Comparison of ENCODE assay signal across 19 cellular contexts in genomic region chr18:13043066-13043465, GRCh38. TPM values are rescaled to one million over a fixed set of nuclear protein-coding genes. Genes with fewer than 3 reads are reported as not detected.
A peak's percentile ranks its signal among the peaks of the same experiment; 100 is the strongest.
DNase-seq lines count a peak whose midpoint lies in the region; ATAC-seq, FAIRE-seq and TF ChIP-seq lines count a peak whose summit lies in the region.
"Had no signal": no experiment of that assay in that cellular context is flagged by ENCODE, and none has a peak within 500 bp of the region (broad histone marks: within the 10 kb centered on the region; RNA-seq: fewer than 3 reads in every experiment).

No MANE protein-coding gene starts in this region.

- no peak for ATAC-seq in K562

- no peak overlapping the region for H2AK5ac ChIP-seq in trophoblast cell (ENCODE audit: low read length)

- H3K27me3 Mint-ChIP-seq in activated naive CD4-positive, alpha-beta T cell treated with anti-CD3 and anti-CD28 coated beads, Interleukin-2, amount 10 ng/mL, durations not matched to agents 7 days and 5 days, result no peaks in the 10 kb centered on the region
- H3K27me3 Mint-ChIP-seq: CD4-positive, alpha-beta memory T cell had no signal

- H4K8ac ChIP-seq in trophoblast cell (ENCODE audit: low read depth, low read length), result no peak overlapping the region

- no peak overlapping the region for H3K4me2 ChIP-seq in K562 (ENCODE audit: insufficient read depth, low read length)
- no peak overlapping the region for H3K4me2 ChIP-seq in trophoblast cell (ENCODE audit: low read length)

- H3K36me3 ChIP-seq in HEK293 (ENCODE audit: control insufficient read depth in 2 of 2, insufficient read depth in 1 of 2, low read length in 2 of 2) (peaks cover 32 to 41% of the 10 kb centered on the region in 2 experiments), K562 (ENCODE audit: control insufficient read depth, insufficient read depth, low read length) (peaks cover 80% of the 10 kb centered on the region), trophoblast cell (ENCODE audit: control insufficient read depth in 1 of 2, insufficient read depth in 2 of 2, low read length in 2 of 2) (peaks cover 3 to 6% of the 10 kb centered on the region in 2 experiments), suprapubic skin (peaks cover 36% of the 10 kb centered on the region)

- no peak overlapping the region for H4K91ac ChIP-seq in trophoblast cell (ENCODE audit: low read depth, low read length)

- H2BK12ac ChIP-seq in trophoblast cell (ENCODE audit: low read length), result no peak overlapping the region

- H3K23ac ChIP-seq in trophoblast cell (ENCODE audit: low read length), result no peak overlapping the region

- WGBS in K562 (ENCODE audit: insufficient coverage, low coverage, missing lambda C conversion rate), result 88% methylated on average over 4 of the region's 4 CpGs
- WGBS in trophoblast cell (ENCODE audit: extremely low coverage, insufficient coverage, insufficient read length), result no CpG with 5 or more reads among the region's 4 CpGs
- WGBS in suprapubic skin, result 90% methylated on average over 4 of the region's 4 CpGs

- TF ChIP-seq CTCF in 22Rv1 (IDR thresholded peaks at IDR 0.05) (no peak), HEK293 (tag by site-specific recombination; IDR thresholded peaks at IDR 0.05) (no peak), K562 (IDR thresholded peaks at IDR 0.05 in 2 of 3, conservative IDR thresholded peaks at IDR 0.05 in 1 of 3; ENCODE audit: insufficient read depth in 2 of 3, low read depth in 1 of 3, low read length in 3 of 3) (no peak), suprapubic skin (IDR thresholded peaks at IDR 0.05) (no peak)

- POLR2A ChIA-PET in HEK293 (lab: Yijun Ruan, JAX) (no interaction called here), K562 (lab: Yijun Ruan, JAX) (interaction anchor here (0.7 kb wide), 1 partner anchor 344 kb away, joined by 3 read pairs; no protein-coding TSS in a partner anchor)

- H3K4me1 ChIP-seq in HEK293 (ENCODE audit: control insufficient read depth, insufficient read depth, low read length), result no peaks in the 10 kb centered on the region
- no peaks in the 10 kb centered on the region for H3K4me1 ChIP-seq in K562 (replicated peaks in 1 of 2; ENCODE audit: control insufficient read depth in 2 of 2, insufficient read depth in 2 of 2, low read length in 2 of 2)
- H3K4me1 ChIP-seq in trophoblast cell (ENCODE audit: control insufficient read depth in 1 of 2, insufficient read depth in 2 of 2, low read length in 2 of 2), result no peaks in the 10 kb centered on the region
- no peaks in the 10 kb centered on the region for H3K4me1 ChIP-seq in suprapubic skin
- H3K4me1 ChIP-seq: HAP-1 had no signal

- H3K9me3 Mint-ChIP-seq in activated naive CD4-positive, alpha-beta T cell treated with anti-CD3 and anti-CD28 coated beads, Interleukin-2, amount 10 ng/mL, durations not matched to agents 7 days and 5 days, result no peaks in the 10 kb centered on the region

- H3K36me3 Mint-ChIP-seq in activated naive CD4-positive, alpha-beta T cell treated with anti-CD3 and anti-CD28 coated beads, Interleukin-2, amount 10 ng/mL, durations not matched to agents 7 days and 5 days, result peaks cover 69% of the 10 kb centered on the region

- H4K20me1 ChIP-seq in K562 (replicated peaks; ENCODE audit: control insufficient read depth, insufficient read depth, low read length), result no peaks in the 10 kb centered on the region

- no peak overlapping the region for H2BK5ac ChIP-seq in trophoblast cell (ENCODE audit: low read depth, low read length, poor library complexity)

- no peak overlapping the region for H2BK120ac ChIP-seq in trophoblast cell (ENCODE audit: insufficient read depth, low read length, poor library complexity)

- peaks cover 5% of the 10 kb centered on the region for H3K4me1 Mint-ChIP-seq in activated naive CD4-positive, alpha-beta T cell treated with anti-CD3 and anti-CD28 coated beads, Interleukin-2, amount 10 ng/mL, durations not matched to agents 7 days and 5 days

- H3K4me3 ChIP-seq in HEK293 (ENCODE audit: low read depth, low read length) (no peak overlapping the region), K562 (no peak overlapping the region), trophoblast cell (ENCODE audit: low read depth, low read length) (no peak overlapping the region), suprapubic skin (no peak overlapping the region)
- H3K4me3 ChIP-seq: HAP-1 had no signal

- no TSS peak for BruUV-seq in K562 (replicated peaks; lab: Mats Ljungman, UMichigan)

- TF ChIP-seq RAD21 in K562 (CRISPR knock-in tag; conservative IDR thresholded peaks at IDR 0.05 in 1 of 2, IDR thresholded peaks at IDR 0.05 in 1 of 2), result no peak

- H2AFZ ChIP-seq in K562 (ENCODE audit: low read depth, low read length) (no peak overlapping the region), trophoblast cell (ENCODE audit: insufficient read depth, low read length, poor library complexity) (no peak overlapping the region)

- no peaks in the 10 kb centered on the region for H3K79me1 ChIP-seq in trophoblast cell (ENCODE audit: low read length)

- TF ChIP-seq EP300 in K562 (IDR thresholded peaks at IDR 0.05; ENCODE audit: low read length) (no peak), suprapubic skin (IDR thresholded peaks at IDR 0.05) (no peak)

- no peak overlapping the region for H3K9ac ChIP-seq in K562 (ENCODE audit: insufficient read depth in 1 of 2, low read depth in 2 of 2, low read length in 2 of 2)
- no peak overlapping the region for H3K9ac ChIP-seq in trophoblast cell (ENCODE audit: low read length)

- no peak overlapping the region for H3K4me3 Mint-ChIP-seq in activated naive CD4-positive, alpha-beta T cell treated with anti-CD3 and anti-CD28 coated beads, Interleukin-2, amount 10 ng/mL, durations not matched to agents 7 days and 5 days
- H3K4me3 Mint-ChIP-seq: CD4-positive, alpha-beta memory T cell had no signal

- no peak overlapping the region for H3K4ac ChIP-seq in trophoblast cell (ENCODE audit: low read depth, low read length)

- H3K27ac Mint-ChIP-seq in activated naive CD4-positive, alpha-beta T cell treated with anti-CD3 and anti-CD28 coated beads, Interleukin-2, amount 10 ng/mL, durations not matched to agents 7 days and 5 days, result no peak overlapping the region

- DNase-seq in K562 (ENCODE audit: extremely low read depth in 1 of 4, low spot score in 3 of 4) (no peak), urothelium cell line (ENCODE audit: low spot score) (no peak), trophoblast cell (no peak), suprapubic skin (ENCODE audit: low spot score in 2 of 2) (no peak)
- DNase-seq in activated naive CD4-positive, alpha-beta T cell treated with anti-CD3 and anti-CD28 coated beads, Interleukin-2, amount 10 ng/mL, durations not matched to agents 7 days and 5 days, result no peak
- DNase-seq: C1 segment of cervical spinal cord; Calu3; CD4-positive, alpha-beta memory T cell; COR-L47; DMS53; DMS79 treated with DMSO at 0.1 percent for 48 hours; GF-D8; GOT3 had no signal

- in situ Hi-C loops in K562 (cut with MboI), result no loop called here

- no peak overlapping the region for H3K18ac ChIP-seq in trophoblast cell (ENCODE audit: low read length)

- no peak overlapping the region for H3K14ac ChIP-seq in trophoblast cell (ENCODE audit: low read length)

- H3K27me3 ChIP-seq in K562 (ENCODE audit: control insufficient read depth in 2 of 2, insufficient read depth in 2 of 2, low read length in 2 of 2) (no peaks in the 10 kb centered on the region), trophoblast cell (ENCODE audit: insufficient read depth, low read length) (no peaks in the 10 kb centered on the region), suprapubic skin (no peaks in the 10 kb centered on the region)

- FAIRE-seq in K562 (lab: Jason Lieb, UNC) (no peak), urothelium cell line (lab: Jason Lieb, UNC) (peak; percentile 62)
- FAIRE-seq: GM12891, GM18507, H54 had no signal

- H3K9me3 ChIP-seq in HEK293 (ENCODE audit: control insufficient read depth, insufficient read depth, low read depth, low read length), result no peaks in the 10 kb centered on the region
- H3K9me3 ChIP-seq in K562 (replicated peaks; ENCODE audit: control insufficient read depth, insufficient read depth, low read depth, low read length), result no peaks in the 10 kb centered on the region
- peaks cover 4% of the 10 kb centered on the region for H3K9me3 ChIP-seq in trophoblast cell (ENCODE audit: insufficient read depth, low read depth, low read length)
- H3K9me3 ChIP-seq in suprapubic skin, result no peaks in the 10 kb centered on the region
- H3K9me3 ChIP-seq: HAP-1 had no signal

- peaks cover 35% of the 10 kb centered on the region for H3K79me2 ChIP-seq in K562 (ENCODE audit: control insufficient read depth, insufficient read depth, low read length)
- H3K79me2 ChIP-seq in trophoblast cell (ENCODE audit: control insufficient read depth, insufficient read depth, low read length, poor library complexity), result no peaks in the 10 kb centered on the region

- CTCF ChIA-PET in HEK293 (lab: Yijun Ruan, JAX), result no interaction called here
- CTCF ChIA-PET in K562 (lab: Yijun Ruan, JAX; ENCODE audit: low intra/inter-chr PET ratio), result no interaction called here
- CTCF ChIA-PET in activated naive CD4-positive, alpha-beta T cell treated with anti-CD3 and anti-CD28 coated beads, Interleukin-2, amount 10 ng/mL, durations not matched to agents 7 days and 5 days (lab: Charles Lee), result no interaction called here

- intact Hi-C loops in K562 (cut with micrococcal nuclease), result no loop called here

- H4K12ac ChIP-seq in trophoblast cell (ENCODE audit: low read depth, low read length), result no peak overlapping the region

- TF ChIP-seq POLR2A in K562 (conservative IDR thresholded peaks at IDR 0.05), result no peak
- TF ChIP-seq POLR2A in suprapubic skin (IDR thresholded peaks at IDR 0.05), result no peak

- H3K27ac ChIP-seq in 22Rv1, result peak overlapping the region; percentile 9; the same call in 1 of the 2 replicates
- H3K27ac ChIP-seq in HEK293 (ENCODE audit: extremely low read depth, low read depth, low read length), result no peak overlapping the region
- no peak overlapping the region for H3K27ac ChIP-seq in K562 (ENCODE audit: extremely low read depth, low read depth, low read length)
- no peak overlapping the region for H3K27ac ChIP-seq in trophoblast cell (ENCODE audit: low read depth, low read length)
- no peak overlapping the region for H3K27ac ChIP-seq in suprapubic skin

- no peaks in the 10 kb centered on the region for H3K9me1 ChIP-seq in K562 (ENCODE audit: control insufficient read depth, insufficient read depth, low read length)

RNA-seq across cellular contexts. Expression of gene CEP192, which starts 51.9 kb away (rescaled TPM):
- total RNA-seq in K562 (2011; cell fraction: chromatin; rRNA removed; ENCODE audit: low replicate concordance), result 63.0 and 175 TPM in 2 replicates
- total RNA-seq in K562 (2011; cell fraction: nucleolus; rRNA removed), result 44.0 and 64.6 TPM in 2 replicates
- 59.5 and 69.4 TPM in 2 replicates for total RNA-seq in K562 (2011; cell fraction: nucleoplasm; rRNA removed)
- total RNA-seq in K562 (2014; rRNA removed) (27.5 and 31.3 TPM in 2 replicates), K562 (2014; rRNA removed; fragmentation: Illumina TruSeq; extraction: Trizol) (45.9 and 47.3 TPM in 2 replicates), K562 (2015; rRNA removed; fragmentation: Illumina TruSeq; extraction: Trizol) (45.1 and 48.0 TPM in 2 replicates), K562 (2021) (35.8 and 41.6 TPM in 2 replicates), suprapubic skin (10 to 100 TPM; 13.0 to 30.4 (median 18.8) TPM)
- polyA plus RNA-seq in K562 (2011; rRNA removed) (51.9 and 54.4 TPM in 2 replicates), K562 (2014; fragmentation: Illumina TruSeq; extraction: Trizol) (30.7 and 37.9 TPM in 2 replicates), K562 (2014; fragmentation: Nextera tagmentation; extraction: Ambion mirVana) (10 to 100 TPM; 14.4 to 30.5 TPM), K562 (2014; rRNA removed) (30.9 and 34.9 TPM in 2 replicates)
- 16.3 and 30.9 TPM in 2 replicates for polyA plus RNA-seq in K562 (2011; cell fraction: cytosol; rRNA removed)
- polyA plus RNA-seq in K562 (2011; cell fraction: nucleus; rRNA removed), result 67.0 and 100 TPM in 2 replicates
- polyA plus RNA-seq in K562 (2012), result 23.2 and 25.4 TPM in 2 replicates
- polyA minus RNA-seq in K562 (2011; rRNA and poly(A)+ RNA removed), result 109 and 127 TPM in 2 replicates
- polyA minus RNA-seq in K562 (2011; cell fraction: cytosol; rRNA and poly(A)+ RNA removed), result 34.9 and 45.1 TPM in 2 replicates
- 63.0 and 107 TPM in 2 replicates for polyA minus RNA-seq in K562 (2011; cell fraction: nucleus; rRNA and poly(A)+ RNA removed)
- polyA plus RNA-seq in trophoblast cell (2013), result 9.6 and 11.0 TPM in 2 replicates
